ENCODE assay signal across 16 cellular contexts in the genomic region with DNA sequence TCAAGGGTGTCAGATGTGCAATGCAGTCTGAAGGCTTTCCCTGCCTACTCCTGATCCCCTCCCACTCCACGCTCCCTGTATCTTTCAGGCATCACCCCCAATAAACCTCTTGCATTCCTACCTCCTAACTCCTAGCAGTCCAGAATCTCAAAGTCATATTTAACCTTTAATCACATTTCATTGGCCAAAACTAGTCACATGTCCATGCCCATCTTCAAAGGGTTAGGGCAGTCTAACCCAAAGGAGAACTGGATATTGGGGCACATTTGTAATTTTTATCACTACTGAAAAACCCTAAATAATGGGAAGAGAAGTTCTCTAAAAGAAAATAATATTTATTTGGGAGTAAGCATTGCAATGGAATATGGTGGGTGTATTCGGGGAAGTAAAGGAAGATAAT. TPM values are rescaled to one million over a fixed set of nuclear protein-coding genes. Genes with fewer than 3 reads are reported as not detected.
DNase-seq lines count a peak whose midpoint lies in the region; ATAC-seq, FAIRE-seq and TF ChIP-seq lines count a peak whose summit lies in the region.
"Had no signal": no experiment of that assay in that cellular context is flagged by ENCODE, and none has a peak within 500 bp of the region (broad histone marks: within the 10 kb centered on the region; RNA-seq: fewer than 3 reads in every experiment).

No MANE protein-coding gene starts in this region.

- POLR2A ChIA-PET in activated CD4-positive, alpha-beta T cell treated with anti-CD3 and anti-CD28 coated beads, Interleukin-2, amount 10 ng/mL, durations not matched to agents 7 days and 5 days (lab: Charles Lee), result no interaction called here

- CTCF ChIA-PET in activated CD4-positive, alpha-beta T cell treated with anti-CD3 and anti-CD28 coated beads, Interleukin-2, amount 10 ng/mL, durations not matched to agents 7 days and 5 days (lab: Charles Lee), result no interaction called here

- peaks cover 4% of the 10 kb centered on the region for H3K36me3 Mint-ChIP-seq in activated CD4-positive, alpha-beta T cell treated with anti-CD3 and anti-CD28 coated beads, Interleukin-2, amount 10 ng/mL, durations not matched to agents 7 days and 5 days (ENCODE audit: low read depth)
- H3K36me3 Mint-ChIP-seq in activated T-helper 1 cell treated with anti-CD3 and anti-CD28 coated beads, Interleukin-12 subunit alpha, Interleukin-12 subunit beta, Interleukin-2, Interleukin-4 antibody, amounts not matched to agents 30 ng/mL and 10 ng/mL and 1 ng/mL, durations not matched to agents 14 hours and 24 hours and 36 hours (ENCODE audit: low read depth), result peaks cover 4% of the 10 kb centered on the region
- no peaks in the 10 kb centered on the region for H3K36me3 Mint-ChIP-seq in natural killer cell
- no peaks in the 10 kb centered on the region for H3K36me3 Mint-ChIP-seq in stimulated activated memory B cell treated with anti-CD40 and anti-IgM and Interleukin-4, amounts not matched to agents 10 μg/mL and 1 μg/mL and 100 μg/mL, for 72 hours
- H3K36me3 Mint-ChIP-seq: CD4-positive, CD25-positive, alpha-beta regulatory T cell had no signal

- peaks cover 89% of the 10 kb centered on the region for H3K4me1 Mint-ChIP-seq in activated CD4-positive, alpha-beta T cell treated with anti-CD3 and anti-CD28 coated beads, Interleukin-2, amount 10 ng/mL, durations not matched to agents 7 days and 5 days
- peaks cover 81% of the 10 kb centered on the region for H3K4me1 Mint-ChIP-seq in activated T-helper 1 cell treated with anti-CD3 and anti-CD28 coated beads, Interleukin-12 subunit alpha, Interleukin-12 subunit beta, Interleukin-2, Interleukin-4 antibody, amounts not matched to agents 30 ng/mL and 10 ng/mL and 1 ng/mL, durations not matched to agents 14 hours and 24 hours and 36 hours (ENCODE audit: low read depth)
- H3K4me1 Mint-ChIP-seq in natural killer cell, result peaks cover 83 to 84% of the 10 kb centered on the region in 2 donors
- peaks cover 23% of the 10 kb centered on the region for H3K4me1 Mint-ChIP-seq in stimulated activated memory B cell treated with anti-CD40 and anti-IgM and Interleukin-4, amounts not matched to agents 10 μg/mL and 1 μg/mL and 100 μg/mL, for 72 hours

- peak overlapping the region; percentile 45 for H3K4me3 Mint-ChIP-seq in activated CD4-positive, alpha-beta T cell treated with anti-CD3 and anti-CD28 coated beads, Interleukin-2, amount 10 ng/mL, durations not matched to agents 7 days and 5 days
- peak overlapping the region; percentile 63 for H3K4me3 Mint-ChIP-seq in activated T-helper 1 cell treated with anti-CD3 and anti-CD28 coated beads, Interleukin-12 subunit alpha, Interleukin-12 subunit beta, Interleukin-2, Interleukin-4 antibody, amounts not matched to agents 30 ng/mL and 10 ng/mL and 1 ng/mL, durations not matched to agents 14 hours and 24 hours and 36 hours
- H3K4me3 Mint-ChIP-seq in natural killer cell, result peak overlapping the region; percentile 62
- no peak overlapping the region for H3K4me3 Mint-ChIP-seq in stimulated activated memory B cell treated with anti-CD40 and anti-IgM and Interleukin-4, amounts not matched to agents 10 μg/mL and 1 μg/mL and 100 μg/mL, for 72 hours
- H3K4me3 Mint-ChIP-seq: CD4-positive, CD25-positive, alpha-beta regulatory T cell had no signal

- peak; percentile 57 for FAIRE-seq in GM19239 (lab: Jason Lieb, UNC)
- FAIRE-seq: G401.6, HepG2 had no signal

- H3K27me3 Mint-ChIP-seq in activated CD4-positive, alpha-beta T cell treated with anti-CD3 and anti-CD28 coated beads, Interleukin-2, amount 10 ng/mL, durations not matched to agents 7 days and 5 days, result no peaks in the 10 kb centered on the region
- no peaks in the 10 kb centered on the region for H3K27me3 Mint-ChIP-seq in activated T-helper 1 cell treated with anti-CD3 and anti-CD28 coated beads, Interleukin-12 subunit alpha, Interleukin-12 subunit beta, Interleukin-2, Interleukin-4 antibody, amounts not matched to agents 30 ng/mL and 10 ng/mL and 1 ng/mL, durations not matched to agents 14 hours and 24 hours and 36 hours (ENCODE audit: insufficient read depth)
- no peaks in the 10 kb centered on the region for H3K27me3 Mint-ChIP-seq in natural killer cell (ENCODE audit: low read depth in 2 of 2)
- H3K27me3 Mint-ChIP-seq in stimulated activated memory B cell treated with anti-CD40 and anti-IgM and Interleukin-4, amounts not matched to agents 10 μg/mL and 1 μg/mL and 100 μg/mL, for 72 hours, result no peaks in the 10 kb centered on the region
- H3K27me3 Mint-ChIP-seq: CD4-positive, CD25-positive, alpha-beta regulatory T cell had no signal

- intact Hi-C loops in activated T-helper 1 cell treated with anti-CD3 and anti-CD28 coated beads, Interleukin-12 subunit alpha, Interleukin-12 subunit beta, Interleukin-2, Interleukin-4 antibody, amounts not matched to agents 30 ng/mL and 10 ng/mL and 1 ng/mL, durations not matched to agents 14 hours and 24 hours and 36 hours (cut with micrococcal nuclease), result loop anchor here (5.0 kb wide), 1 partner anchor 33 kb away; no protein-coding TSS in a partner anchor
- intact Hi-C loops in natural killer cell (cut with micrococcal nuclease), result no loop called here

- ATAC-seq in natural killer cell, result no peak
- no peak for ATAC-seq in stimulated activated memory B cell treated with anti-CD40 and anti-IgM and Interleukin-4, amounts not matched to agents 10 μg/mL and 1 μg/mL and 100 μg/mL, for 72 hours
- ATAC-seq: HepG2, PC-3 had no signal

- H3K9me3 Mint-ChIP-seq in activated CD4-positive, alpha-beta T cell treated with anti-CD3 and anti-CD28 coated beads, Interleukin-2, amount 10 ng/mL, durations not matched to agents 7 days and 5 days, result no peaks in the 10 kb centered on the region
- H3K9me3 Mint-ChIP-seq in activated T-helper 1 cell treated with anti-CD3 and anti-CD28 coated beads, Interleukin-12 subunit alpha, Interleukin-12 subunit beta, Interleukin-2, Interleukin-4 antibody, amounts not matched to agents 30 ng/mL and 10 ng/mL and 1 ng/mL, durations not matched to agents 14 hours and 24 hours and 36 hours, result no peaks in the 10 kb centered on the region
- no peaks in the 10 kb centered on the region for H3K9me3 Mint-ChIP-seq in natural killer cell
- H3K9me3 Mint-ChIP-seq in stimulated activated memory B cell treated with anti-CD40 and anti-IgM and Interleukin-4, amounts not matched to agents 10 μg/mL and 1 μg/mL and 100 μg/mL, for 72 hours, result no peaks in the 10 kb centered on the region
- H3K9me3 Mint-ChIP-seq: CD4-positive, CD25-positive, alpha-beta regulatory T cell had no signal

- TF ChIP-seq CTCF in natural killer cell (IDR thresholded peaks at IDR 0.05), result no peak

- H3K27ac Mint-ChIP-seq in activated CD4-positive, alpha-beta T cell treated with anti-CD3 and anti-CD28 coated beads, Interleukin-2, amount 10 ng/mL, durations not matched to agents 7 days and 5 days, result peak overlapping the region; percentile 34
- H3K27ac Mint-ChIP-seq in activated T-helper 1 cell treated with anti-CD3 and anti-CD28 coated beads, Interleukin-12 subunit alpha, Interleukin-12 subunit beta, Interleukin-2, Interleukin-4 antibody, amounts not matched to agents 30 ng/mL and 10 ng/mL and 1 ng/mL, durations not matched to agents 14 hours and 24 hours and 36 hours, result peak overlapping the region; percentile 14
- peak overlapping the region; percentile 88 to 96 for H3K27ac Mint-ChIP-seq in natural killer cell
- no peak overlapping the region for H3K27ac Mint-ChIP-seq in stimulated activated memory B cell treated with anti-CD40 and anti-IgM and Interleukin-4, amounts not matched to agents 10 μg/mL and 1 μg/mL and 100 μg/mL, for 72 hours

- no peak for DNase-seq in activated CD4-positive, alpha-beta T cell treated with anti-CD3 and anti-CD28 coated beads, Interleukin-2, amount 10 ng/mL, durations not matched to agents 7 days and 5 days
- no peak for DNase-seq in activated CD4-positive, alpha-beta T cell treated with anti-CD3 and anti-CD28 coated beads for 48 hours
- DNase-seq in GM19239 (ENCODE audit: insufficient read length, low spot score), result no peak
- no peak for DNase-seq in activated T-helper 1 cell treated with anti-CD3 and anti-CD28 coated beads, Interleukin-12 subunit alpha, Interleukin-12 subunit beta, Interleukin-2, Interleukin-4 antibody, amounts not matched to agents 30 ng/mL and 10 ng/mL and 1 ng/mL, durations not matched to agents 14 hours and 24 hours and 36 hours (ENCODE audit: low spot score)
- no peak for DNase-seq in natural killer cell
- no peak for DNase-seq in GM03348 (ENCODE audit: low spot score)
- DNase-seq: CD4-positive, CD25-positive, alpha-beta regulatory T cell; DMS79 treated with DMSO at 0.1 percent for 48 hours; GOT3; Kasumi-1; NCI-H187 treated with DMSO at 0.1 percent for 48 hours; NCI-H446; PC-3 had no signal

RNA-seq across cellular contexts. Expression of a gene that starts 5.4 kb away (rescaled TPM):
- 100 to 1,000 TPM; 160 to 210 TPM for total RNA-seq in activated CD4-positive, alpha-beta T cell treated with anti-CD3 and anti-CD28 coated beads, Interleukin-2, amount 10 ng/mL, durations not matched to agents 7 days and 5 days
- total RNA-seq in activated T-helper 1 cell treated with anti-CD3 and anti-CD28 coated beads, Interleukin-12 subunit alpha, Interleukin-12 subunit beta, Interleukin-2, Interleukin-4 antibody, amounts not matched to agents 30 ng/mL and 10 ng/mL and 1 ng/mL, durations not matched to agents 14 hours and 24 hours and 36 hours, result 87.8 and 93.4 TPM in 2 replicates
- total RNA-seq in natural killer cell, result 100 to 1,000 TPM; 121 to 131 (median 128) TPM
